2 cellular contexts compared by ENCODE assay signal in the genomic region with DNA sequence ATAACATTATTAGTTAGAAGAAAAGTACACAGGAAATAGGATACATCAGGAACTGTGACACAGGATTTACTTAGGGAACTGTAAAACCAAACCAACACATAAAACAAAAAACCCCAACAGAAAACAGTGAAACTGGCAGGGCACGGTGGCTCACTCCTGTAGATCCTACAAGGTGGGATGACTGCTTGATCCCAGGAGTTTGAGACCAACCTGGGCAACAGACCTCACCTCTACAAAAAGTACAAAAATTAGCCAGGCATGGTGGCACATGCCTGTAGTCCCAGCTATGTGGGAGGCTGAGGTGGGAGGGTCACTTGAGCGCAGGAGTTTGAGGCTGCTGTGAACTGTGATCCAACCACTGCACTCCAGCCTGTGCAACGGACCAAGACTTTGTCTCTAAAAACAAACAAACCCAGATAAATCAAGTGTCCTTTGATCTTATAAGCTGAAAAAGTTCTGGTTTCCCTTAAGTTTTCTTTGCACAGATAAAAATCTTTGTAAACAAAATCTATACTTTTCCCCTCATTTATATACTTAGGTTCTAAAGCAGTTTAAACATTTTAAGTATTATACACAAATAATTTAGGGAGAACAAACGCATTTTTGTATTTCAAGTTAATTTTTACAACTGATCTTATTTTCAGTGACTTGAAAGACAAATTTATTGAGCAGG.
TF ChIP-seq lines count a peak whose summit lies in the region.

No MANE protein-coding gene starts in this region.

TF ChIP-seq in HEK293, 187 proteins besides CTCF, POLR2A, EP300 and RAD21 (continued from another document):
- TF ChIP-seq, protein P1, sequence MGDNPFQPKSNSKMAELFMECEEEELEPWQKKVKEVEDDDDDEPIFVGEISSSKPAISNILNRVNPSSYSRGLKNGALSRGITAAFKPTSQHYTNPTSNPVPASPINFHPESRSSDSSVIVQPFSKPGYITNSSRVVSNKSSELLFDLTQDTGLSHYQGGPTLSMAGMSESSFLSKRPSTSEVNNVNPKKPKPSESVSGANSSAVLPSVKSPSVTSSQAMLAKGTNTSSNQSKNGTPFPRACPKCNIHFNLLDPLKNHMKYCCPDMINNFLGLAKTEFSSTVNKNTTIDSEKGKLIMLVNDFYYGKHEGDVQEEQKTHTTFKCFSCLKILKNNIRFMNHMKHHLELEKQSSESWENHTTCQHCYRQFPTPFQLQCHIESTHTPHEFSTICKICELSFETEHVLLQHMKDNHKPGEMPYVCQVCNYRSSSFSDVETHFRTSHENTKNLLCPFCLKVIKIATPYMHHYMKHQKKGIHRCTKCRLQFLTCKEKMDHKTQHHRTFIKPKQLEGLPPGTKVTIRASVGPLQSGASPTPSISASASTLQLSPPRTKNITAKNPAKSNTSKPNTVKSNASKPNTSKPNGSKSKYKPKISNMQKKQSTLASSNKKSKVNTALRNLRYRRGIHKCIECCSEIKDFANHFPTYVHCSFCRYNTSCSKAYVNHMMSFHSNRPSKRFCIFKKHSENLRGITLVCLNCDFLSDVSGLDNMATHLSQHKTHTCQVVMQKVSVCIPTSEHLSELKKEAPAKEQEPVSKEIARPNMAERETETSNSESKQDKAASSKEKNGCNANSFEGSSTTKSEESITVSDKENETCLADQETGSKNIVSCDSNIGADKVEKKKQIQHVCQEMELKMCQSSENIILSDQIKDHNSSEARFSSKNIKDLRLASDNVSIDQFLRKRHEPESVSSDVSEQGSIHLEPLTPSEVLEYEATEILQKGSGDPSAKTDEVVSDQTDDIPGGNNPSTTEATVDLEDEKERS (tag by site-specific recombination; IDR thresholded peaks at IDR 0.05), result no peak

TF ChIP-seq in K562, 482 proteins besides CTCF, POLR2A, EP300 and RAD21 (continued from another document):
- TF ChIP-seq NFE2 (IDR thresholded peaks at IDR 0.05; ENCODE audit: low read depth), result no peak
- TF ChIP-seq RREB1 (CRISPR knock-in tag; IDR thresholded peaks at IDR 0.05), result no peak
